ENCODE assay signal across 8 cellular contexts in the genomic region with DNA sequence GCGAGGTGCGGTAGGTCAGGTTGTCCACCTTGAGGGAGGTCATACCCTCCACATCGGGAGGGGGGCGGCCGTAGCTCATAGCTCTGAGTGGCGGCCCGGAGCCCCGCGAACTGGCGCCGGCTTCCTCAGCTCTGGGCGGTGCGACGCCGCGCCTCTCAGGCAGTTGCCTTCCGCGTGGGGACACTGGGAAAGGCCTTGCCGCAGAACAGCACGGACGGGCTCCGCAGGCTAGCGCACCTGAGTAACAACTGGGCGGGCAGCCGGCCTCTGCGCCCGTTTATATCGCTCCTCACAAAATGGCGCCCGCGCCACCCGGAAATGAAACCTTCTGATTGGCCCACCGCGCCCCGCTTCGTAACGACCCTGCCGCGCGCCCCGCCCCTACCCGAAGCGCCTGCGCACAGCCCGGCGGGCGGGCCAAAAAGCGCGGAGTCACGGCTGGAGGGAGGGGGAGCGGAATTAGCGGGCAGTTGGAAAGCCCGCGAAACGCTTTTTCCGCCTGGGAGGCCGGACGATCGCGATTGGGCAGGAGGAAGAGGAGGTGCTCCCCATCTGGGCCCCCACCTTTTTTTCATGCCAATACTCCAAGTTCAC. TPM values are rescaled to one million over a fixed set of nuclear protein-coding genes. Genes with fewer than 3 reads are reported as not detected.
DNase-seq lines count a peak whose midpoint lies in the region; ATAC-seq and TF ChIP-seq lines count a peak whose summit lies in the region.

A gene with protein sequence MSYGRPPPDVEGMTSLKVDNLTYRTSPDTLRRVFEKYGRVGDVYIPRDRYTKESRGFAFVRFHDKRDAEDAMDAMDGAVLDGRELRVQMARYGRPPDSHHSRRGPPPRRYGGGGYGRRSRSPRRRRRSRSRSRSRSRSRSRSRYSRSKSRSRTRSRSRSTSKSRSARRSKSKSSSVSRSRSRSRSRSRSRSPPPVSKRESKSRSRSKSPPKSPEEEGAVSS (minus strand): TSS at position 250 of the 594 bp plus-strand sequence. CDS start 171 bp downstream, at position 79.

- peak within 1 kb of the TSS; percentile 89 for H3K4me3 ChIP-seq in DOHH2 (ENCODE audit: low read length)
- peak within 1 kb of the TSS; percentile 97 for H3K4me3 ChIP-seq in GM23338
- peak within 1 kb of the TSS; percentile 97 for H3K4me3 ChIP-seq in naive thymus-derived CD4-positive, alpha-beta T cell (ENCODE audit: low read length)

- H3K4me3 Mint-ChIP-seq in GM23338: peak within 1 kb of the TSS; percentile 99
- H3K4me3 Mint-ChIP-seq in naive thymus-derived CD4-positive, alpha-beta T cell: peak within 1 kb of the TSS; percentile 90 to 99 (median 97)
- peak within 1 kb of the TSS; percentile 98 to 99 for H3K4me3 Mint-ChIP-seq in stimulated activated naive B cell treated with anti-CD40 and anti-IgM and Interleukin-4, amounts not matched to agents 10 μg/mL and 1 μg/mL and 100 μg/mL, for 72 hours

- peaks cover 9% of the 10 kb centered on the region; the same call in 2 of the 3 replicates for H3K9me3 Mint-ChIP-seq in GM23338
- H3K9me3 Mint-ChIP-seq in naive thymus-derived CD4-positive, alpha-beta T cell: peaks cover 0 to 9% (median 0%) of the 10 kb centered on the region in 11 donors
- no peaks in the 10 kb centered on the region for H3K9me3 Mint-ChIP-seq in stimulated activated naive B cell treated with anti-CD40 and anti-IgM and Interleukin-4, amounts not matched to agents 10 μg/mL and 1 μg/mL and 100 μg/mL, for 72 hours

- H3K4me1 ChIP-seq in DOHH2 (ENCODE audit: control insufficient read depth, low read length) (peaks cover 40% of the 10 kb centered on the region), GM23338 (ENCODE audit: insufficient read depth) (peaks cover 12% of the 10 kb centered on the region; the same call in 1 of the 2 replicates)
- H3K4me1 ChIP-seq in naive thymus-derived CD4-positive, alpha-beta T cell (ENCODE audit: control insufficient read depth in 2 of 2, insufficient read depth in 2 of 2, low read length in 2 of 2): peaks cover 45 to 49% of the 10 kb centered on the region in 2 donors

- CTCF ChIA-PET in naive thymus-derived CD4-positive, alpha-beta T cell (lab: Charles Lee): interaction anchor here (1.0 to 1.9 kb wide), 2 partner anchors 10 to 24 kb away, joined by 6 to 8 read pairs; a partner anchor contains a TSS

- H3K79me2 ChIP-seq in DOHH2 (ENCODE audit: control insufficient read depth, low read length): peaks cover 68% of the 10 kb centered on the region
- H3K79me2 ChIP-seq in GM23338 (replicated peaks; ENCODE audit: insufficient read depth): peaks cover 56% of the 10 kb centered on the region

- H3K9me3 ChIP-seq in DOHH2 (ENCODE audit: control insufficient read depth, insufficient read depth, low read length): no peaks in the 10 kb centered on the region
- H3K9me3 ChIP-seq in naive thymus-derived CD4-positive, alpha-beta T cell (ENCODE audit: control insufficient read depth in 2 of 3, low read length in 3 of 3): no peaks in the 10 kb centered on the region

- no peaks in the 10 kb centered on the region for H3K27me3 ChIP-seq in DOHH2 (ENCODE audit: control insufficient read depth, low read length)
- no peaks in the 10 kb centered on the region for H3K27me3 ChIP-seq in GM23338 (ENCODE audit: insufficient read depth)
- no peaks in the 10 kb centered on the region for H3K27me3 ChIP-seq in naive thymus-derived CD4-positive, alpha-beta T cell (ENCODE audit: control insufficient read depth in 2 of 2, insufficient read depth in 2 of 2, low read length in 2 of 2)

- POLR2A ChIA-PET in naive thymus-derived CD4-positive, alpha-beta T cell (lab: Charles Lee): interaction anchor here (0.6 to 8.2 kb wide), 18 partner anchors 9 to 765 kb away, joined by 3 to 187 read pairs (median 4); a partner anchor contains a TSS

- H3K4me2 ChIP-seq in DOHH2 (ENCODE audit: low read length) (peak within 1 kb of the TSS; percentile 67), GM23338 (peak within 1 kb of the TSS; percentile 99)

- TF ChIP-seq CTCF in DOHH2 (IDR thresholded peaks at IDR 0.05; ENCODE audit: low read depth, low read length, poor library complexity, severe bottlenecking) (no peak), GM23338 (conservative IDR thresholded peaks at IDR 0.05; ENCODE audit: low read depth in 2 of 2) (no peak)

- H3K36me3 Mint-ChIP-seq in GM23338 (ENCODE audit: low read depth): peaks cover 55% of the 10 kb centered on the region
- H3K36me3 Mint-ChIP-seq in naive thymus-derived CD4-positive, alpha-beta T cell: peaks cover 12 to 37% (median 36%) of the 10 kb centered on the region in 5 donors
- peaks cover 39 to 52% of the 10 kb centered on the region in 2 donors for H3K36me3 Mint-ChIP-seq in stimulated activated naive B cell treated with anti-CD40 and anti-IgM and Interleukin-4, amounts not matched to agents 10 μg/mL and 1 μg/mL and 100 μg/mL, for 72 hours

- H2AFZ ChIP-seq in GM23338: peak within 1 kb of the TSS; percentile 73

- H3K36me3 ChIP-seq in DOHH2 (ENCODE audit: control insufficient read depth, low read length) (peaks cover 60% of the 10 kb centered on the region), GM23338 (ENCODE audit: insufficient read depth) (peaks cover 34% of the 10 kb centered on the region)
- H3K36me3 ChIP-seq in naive thymus-derived CD4-positive, alpha-beta T cell (ENCODE audit: control insufficient read depth in 2 of 3, insufficient read depth in 3 of 3, low read length in 3 of 3): peaks cover 17 to 39% (median 36%) of the 10 kb centered on the region in 3 experiments

- peak; percentile 99 for DNase-seq in GM23338 (ENCODE audit: low spot score)
- peak; percentile 99 for DNase-seq in LHCN-M2 (ENCODE audit: low read depth)
- peak; percentile 99 for DNase-seq in RPMI8226
- DNase-seq in activated T-helper 1 cell treated with anti-CD3 and anti-CD28 coated beads, Interleukin-2, amount 50 U/mL, for 16 hours (ENCODE audit: low read depth in 1 of 2, low spot score in 1 of 2): peak; percentile 95 to 99
- DNase-seq in fibroblast of gingiva (ENCODE audit: low read depth): peak; percentile 99
- DNase-seq in naive thymus-derived CD4-positive, alpha-beta T cell: peak; percentile 98 to 100 (median 99)
- DNase-seq in stimulated activated naive B cell treated with anti-CD40 and anti-IgM and Interleukin-4, amounts not matched to agents 10 μg/mL and 1 μg/mL and 100 μg/mL, for 72 hours: peak; percentile 99

- intact Hi-C loops in naive thymus-derived CD4-positive, alpha-beta T cell (cut with micrococcal nuclease): loop anchor here (1.0 to 10.0 kb wide), 16 partner anchors 11 to 1395 kb away; a partner anchor contains a TSS

- peaks cover 26% of the 10 kb centered on the region for H3K4me1 Mint-ChIP-seq in GM23338
- H3K4me1 Mint-ChIP-seq in naive thymus-derived CD4-positive, alpha-beta T cell: peaks cover 26 to 66% (median 58%) of the 10 kb centered on the region in 7 donors
- H3K4me1 Mint-ChIP-seq in stimulated activated naive B cell treated with anti-CD40 and anti-IgM and Interleukin-4, amounts not matched to agents 10 μg/mL and 1 μg/mL and 100 μg/mL, for 72 hours: peaks cover 29 to 57% of the 10 kb centered on the region in 2 donors

- H3K27me3 Mint-ChIP-seq in GM23338 (ENCODE audit: insufficient read depth, low read depth, poor library complexity): peaks cover 19% of the 10 kb centered on the region
- H3K27me3 Mint-ChIP-seq in naive thymus-derived CD4-positive, alpha-beta T cell: no peaks in the 10 kb centered on the region
- no peaks in the 10 kb centered on the region for H3K27me3 Mint-ChIP-seq in stimulated activated naive B cell treated with anti-CD40 and anti-IgM and Interleukin-4, amounts not matched to agents 10 μg/mL and 1 μg/mL and 100 μg/mL, for 72 hours

- H3K9me2 ChIP-seq in DOHH2 (replicated peaks; ENCODE audit: control insufficient read depth, low read length): no peaks in the 10 kb centered on the region
- H3K9me2 ChIP-seq in GM23338 (ENCODE audit: insufficient read depth): no peaks in the 10 kb centered on the region

- peaks cover 28% of the 10 kb centered on the region for H4K20me1 ChIP-seq in DOHH2 (ENCODE audit: control insufficient read depth, insufficient read depth, low read depth, low read length)
- H4K20me1 ChIP-seq in GM23338 (replicated peaks; ENCODE audit: insufficient read depth): peaks cover 28% of the 10 kb centered on the region

- ATAC-seq in GM23338: peak; percentile 73
- ATAC-seq in naive thymus-derived CD4-positive, alpha-beta T cell: peak; percentile 86
- peak; percentile 71 to 79 for ATAC-seq in stimulated activated naive B cell treated with anti-CD40 and anti-IgM and Interleukin-4, amounts not matched to agents 10 μg/mL and 1 μg/mL and 100 μg/mL, for 72 hours (replicated peaks)

- H3K27ac Mint-ChIP-seq in GM23338: peak within 1 kb of the TSS; percentile 100
- H3K27ac Mint-ChIP-seq in naive thymus-derived CD4-positive, alpha-beta T cell: peak within 1 kb of the TSS; percentile 95 to 100 (median 99)
- peak within 1 kb of the TSS; percentile 100 for H3K27ac Mint-ChIP-seq in stimulated activated naive B cell treated with anti-CD40 and anti-IgM and Interleukin-4, amounts not matched to agents 10 μg/mL and 1 μg/mL and 100 μg/mL, for 72 hours

- H3F3A ChIP-seq in DOHH2 (ENCODE audit: control insufficient read depth, insufficient read depth): peaks cover 45% of the 10 kb centered on the region
- peaks cover 34% of the 10 kb centered on the region for H3F3A ChIP-seq in GM23338 (replicated peaks; ENCODE audit: low read depth)

- peak within 1 kb of the TSS; percentile 93 for H3K27ac ChIP-seq in DOHH2 (ENCODE audit: low read depth, low read length)
- peak within 1 kb of the TSS; percentile 99 for H3K27ac ChIP-seq in GM23338 (ENCODE audit: low read depth)
- H3K27ac ChIP-seq in naive thymus-derived CD4-positive, alpha-beta T cell (ENCODE audit: low read depth, low read length): peak within 1 kb of the TSS; percentile 96

TF ChIP-seq in GM23338, 12 proteins besides CTCF, POLR2A, EP300 and RAD21 (continues in another document):
- TF ChIP-seq STAT1 (IDR thresholded peaks at IDR 0.05; ENCODE audit: unreplicated experiment) (no peak), EZH2 (IDR thresholded peaks at IDR 0.05; ENCODE audit: low read depth, unreplicated experiment) (no peak), ZNF331 (CRISPR knock-in tag; IDR thresholded peaks at IDR 0.05; ENCODE audit: low read depth) (no peak), POLR2AphosphoS5 (IDR thresholded peaks at IDR 0.05; ENCODE audit: low read depth) (peak; percentile 99)

RNA-seq across cellular contexts. Expression of the gene that starts here (rescaled TPM):
- total RNA-seq in GM23338 (2014; rRNA removed; shearing (Covaris generic)): 524 and 547 TPM in 2 replicates
- polyA plus RNA-seq in GM23338 (2016; fragmentation: Nextera tagmentation; extraction: Ambion mirVana): 305 and 317 TPM in 2 replicates
- total RNA-seq in LHCN-M2 (2014; rRNA removed): 387 and 481 TPM in 2 replicates
- polyA plus RNA-seq in LHCN-M2 (2012): 147 TPM
- total RNA-seq in naive thymus-derived CD4-positive, alpha-beta T cell: 100 to 1,000 TPM; 327 to 363 (median 351) TPM
- polyA plus RNA-seq in naive thymus-derived CD4-positive, alpha-beta T cell: 100 to 1,000 TPM; 104 to 126 TPM

Comparison
In these comparisons a context has a peak if more than half of its experiments do, and no peak if none do; other contexts are left out.
1. Peak in every context shown above with its lines: DNase-seq, ATAC-seq, H3K4me3 ChIP-seq and H3K27ac ChIP-seq.